In the genomic region with DNA sequence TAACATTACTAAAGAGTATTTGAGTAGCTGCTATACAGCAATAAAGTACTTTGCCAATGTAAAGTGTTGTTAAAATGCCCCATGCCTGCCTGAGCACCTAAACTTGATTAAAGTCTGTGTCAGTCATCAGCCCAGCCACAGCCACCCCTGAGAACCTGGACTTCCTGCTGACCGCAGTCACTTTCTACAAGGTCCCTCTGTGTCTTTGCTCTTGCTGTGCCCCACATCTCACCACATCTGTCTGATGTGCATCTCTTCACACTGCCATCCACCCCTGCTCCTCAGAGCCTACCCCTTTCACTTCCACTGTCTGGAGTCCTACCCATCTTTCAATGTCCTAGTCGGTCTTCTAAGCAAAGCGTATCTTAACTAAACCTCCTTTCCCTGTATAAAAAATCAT, we compare ENCODE assay signal across 21 cellular contexts.
"Had no signal": no experiment of that assay in that cellular context is flagged by ENCODE, and none has a peak within 500 bp of the region (broad histone marks: within the 10 kb centered on the region; RNA-seq: fewer than 3 reads in every experiment).

No MANE protein-coding gene starts in this region.

- H3K27ac ChIP-seq: esophagus squamous epithelium, pancreas, right lobe of liver, thoracic aorta, tibial nerve, upper lobe of left lung had no signal

- H3K4me1 Mint-ChIP-seq: nephron had no signal

- H3K27me3 Mint-ChIP-seq: effector memory CD8-positive, alpha-beta T cell; stimulated activated naive B cell treated with anti-CD40 and anti-IgM and Interleukin-4, amounts not matched to agents 10 μg/mL and 1 μg/mL and 100 μg/mL, for 72 hours; stimulated activated naive CD8-positive, alpha-beta T cell treated with anti-CD3 and anti-CD28 coated beads, Interleukin-15, Interleukin-2, amounts not matched to agents 100 ng/mL and 50 ng/mL, for 24 hours had no signal

- H3K27me3 ChIP-seq: esophagus squamous epithelium, pancreas, right lobe of liver, tibial nerve, upper lobe of left lung had no signal

- H3K4me3 Mint-ChIP-seq: effector memory CD8-positive, alpha-beta T cell; nephron; stimulated activated naive B cell treated with anti-CD40 and anti-IgM and Interleukin-4, amounts not matched to agents 10 μg/mL and 1 μg/mL and 100 μg/mL, for 72 hours; stimulated activated naive CD8-positive, alpha-beta T cell treated with anti-CD3 and anti-CD28 coated beads, Interleukin-15, Interleukin-2, amounts not matched to agents 100 ng/mL and 50 ng/mL, for 24 hours had no signal

- H3K27ac Mint-ChIP-seq: effector memory CD8-positive, alpha-beta T cell; nephron; stimulated activated naive B cell treated with anti-CD40 and anti-IgM and Interleukin-4, amounts not matched to agents 10 μg/mL and 1 μg/mL and 100 μg/mL, for 72 hours; stimulated activated naive CD8-positive, alpha-beta T cell treated with anti-CD3 and anti-CD28 coated beads, Interleukin-15, Interleukin-2, amounts not matched to agents 100 ng/mL and 50 ng/mL, for 24 hours had no signal

- FAIRE-seq: endometrium, kidney, pancreas, small intestine, urothelium cell line had no signal

- H3K4me3 ChIP-seq: esophagus squamous epithelium, pancreas, right lobe of liver, thoracic aorta, tibial nerve, upper lobe of left lung had no signal

- DNase-seq: cerebellar nuclear complex; cortex of kidney; effector memory CD8-positive, alpha-beta T cell; erythroblast; esophagus squamous epithelium; foreskin melanocyte; kidney; pancreas; right lobe of liver; small intestine; stimulated activated CD4-positive, alpha-beta T cell treated with anti-CD3 and anti-CD28 coated beads, Interleukin-15, amount 100 ng/mL, for 24 hours; stimulated activated CD4-positive, alpha-beta T cell treated with anti-CD3 and anti-CD28 coated beads, Interleukin-2, amount 100 ng/mL, for 48 hours; stimulated activated naive B cell treated with anti-CD40 and anti-IgM and Interleukin-4, amounts not matched to agents 10 μg/mL and 1 μg/mL and 100 μg/mL, for 72 hours; upper lobe of left lung had no signal

- H3K36me3 ChIP-seq: thoracic aorta had no signal

- H3K9me3 ChIP-seq: esophagus squamous epithelium, pancreas, right lobe of liver, thoracic aorta, tibial nerve, upper lobe of left lung had no signal

- ATAC-seq: effector memory CD8-positive, alpha-beta T cell; left lobe of liver; pancreas; right lobe of liver; stimulated activated naive B cell treated with anti-CD40 and anti-IgM and Interleukin-4, amounts not matched to agents 10 μg/mL and 1 μg/mL and 100 μg/mL, for 72 hours had no signal

- H3K9me3 Mint-ChIP-seq: effector memory CD8-positive, alpha-beta T cell; nephron; stimulated activated naive B cell treated with anti-CD40 and anti-IgM and Interleukin-4, amounts not matched to agents 10 μg/mL and 1 μg/mL and 100 μg/mL, for 72 hours; stimulated activated naive CD8-positive, alpha-beta T cell treated with anti-CD3 and anti-CD28 coated beads, Interleukin-15, Interleukin-2, amounts not matched to agents 100 ng/mL and 50 ng/mL, for 24 hours had no signal

- H3K4me1 ChIP-seq: pancreas had no signal
